In genomic region chr7:29956477-29956836, GRCh38 we compare ENCODE assay signal across 17 cellular contexts. TPM values are rescaled to one million over a fixed set of nuclear protein-coding genes. Genes with fewer than 3 reads are reported as not detected.
DNase-seq lines count a peak whose midpoint lies in the region; ATAC-seq and TF ChIP-seq lines count a peak whose summit lies in the region.
"Had no signal": no experiment of that assay in that cellular context is flagged by ENCODE, and none has a peak within 500 bp of the region (broad histone marks: within the 10 kb centered on the region; RNA-seq: fewer than 3 reads in every experiment).

No MANE protein-coding gene starts in this region.

- H3K4me1 Mint-ChIP-seq in T-helper 17 cell, result peaks cover 16% of the 10 kb centered on the region

- H3F3A ChIP-seq in MM.1S (ENCODE audit: insufficient read depth, low read length), result no peaks in the 10 kb centered on the region

- TF ChIP-seq EP300 in gastroesophageal sphincter (IDR thresholded peaks at IDR 0.05), result no peak

- no peak for TF ChIP-seq POLR2A in gastroesophageal sphincter (IDR thresholded peaks at IDR 0.05)

- H3K79me2 ChIP-seq in MM.1S (ENCODE audit: low read length), result no peaks in the 10 kb centered on the region

- no peak for TF ChIP-seq CTCF in MM.1S (IDR thresholded peaks at IDR 0.05; ENCODE audit: low read length)
- TF ChIP-seq CTCF in gastroesophageal sphincter (IDR thresholded peaks at IDR 0.05), result no peak

- no peak for DNase-seq in T-helper 17 cell
- no peak for DNase-seq in LoVo (ENCODE audit: low spot score)
- DNase-seq in SJCRH30, result no peak
- DNase-seq in MM.1S, result no peak
- DNase-seq: DMS79; NCI-H2107; sigmoid colon; stimulated activated CD4-positive, alpha-beta T cell treated with anti-CD3 and anti-CD28 coated beads, Interleukin-4, amount 100 ng/mL, for 4 hours had no signal

- peak; percentile 16 for ATAC-seq in GM18907 (IDR thresholded peaks at IDR 0.05; ENCODE audit: unreplicated experiment)
- ATAC-seq in HG02798 (IDR thresholded peaks at IDR 0.05; ENCODE audit: poor library complexity, unreplicated experiment), result peak; percentile 12
- no peak for ATAC-seq in T-helper 17 cell
- no peak for ATAC-seq in gastroesophageal sphincter

- 78 to 81% methylated on average over 3 to 4 of the region's 4 CpGs for WGBS in gastroesophageal sphincter (ENCODE audit: low coverage in 1 of 2), 2 donors

- peak overlapping the region; percentile 4 to 70 (median 47); a peak in 19 of 22 replicates for H3K4me2 ChIP-seq in BLaER1 treated with 17β-estradiol and CSF1 and Interleukin-3, amounts not matched to agents 10 nM and 100 nM
- H3K4me2 ChIP-seq in MM.1S (ENCODE audit: low read depth, low read length), result no peak overlapping the region

- H3K9me3 ChIP-seq in BLaER1 treated with 17β-estradiol and CSF1 and Interleukin-3, amounts not matched to agents 10 nM and 100 nM (replicated peaks in 1 of 11), result peaks cover 0 to 6% (median 3%) of the 10 kb centered on the region in 11 experiments; a peak in 15 of 22 replicates
- H3K9me3 ChIP-seq in T-helper 17 cell (ENCODE audit: control insufficient read depth, low read length, poor library complexity, severe bottlenecking), result no peaks in the 10 kb centered on the region
- H3K9me3 ChIP-seq in SJCRH30 (replicated peaks), result 0 out of 2 replicates have a peak, but pooled peaks cover 2% of the 10 kb centered on the region
- no peaks in the 10 kb centered on the region for H3K9me3 ChIP-seq in MM.1S (replicated peaks; ENCODE audit: insufficient read depth, low read length)
- no peaks in the 10 kb centered on the region for H3K9me3 ChIP-seq in gastroesophageal sphincter
- H3K9me3 ChIP-seq: ascending aorta, esophagus muscularis mucosa, sigmoid colon had no signal

- H3K4me3 ChIP-seq in BLaER1 treated with 17β-estradiol and CSF1 and Interleukin-3, amounts not matched to agents 10 nM and 100 nM, result no peak overlapping the region
- H3K4me3 ChIP-seq in SJCRH30, result no peak overlapping the region
- no peak overlapping the region for H3K4me3 ChIP-seq in MM.1S (ENCODE audit: low read length)
- H3K4me3 ChIP-seq in gastroesophageal sphincter, result no peak overlapping the region
- H3K4me3 ChIP-seq: ascending aorta, esophagus muscularis mucosa, sigmoid colon had no signal

- no peak overlapping the region for H3K27ac ChIP-seq in BLaER1 treated with 17β-estradiol and CSF1 and Interleukin-3, amounts not matched to agents 10 nM and 100 nM
- H3K27ac ChIP-seq in SJCRH30 (no peak overlapping the region), MM.1S (ENCODE audit: low read length) (no peak overlapping the region), gastroesophageal sphincter (no peak overlapping the region)
- H3K27ac ChIP-seq: ascending aorta, sigmoid colon had no signal

- H3K27ac Mint-ChIP-seq in T-helper 17 cell, result peak overlapping the region; percentile 6
- H3K27ac Mint-ChIP-seq: dendritic cell treated with granulocyte-macrophage colony-stimulating factor and Interleukin-4, amounts not matched to agents 40 ng/mL and 50 ng/mL, for 4 days; stimulated activated naive CD8-positive, alpha-beta T cell treated with anti-CD3 and anti-CD28 coated beads, Interleukin-15, Interleukin-2, amounts not matched to agents 100 ng/mL and 50 ng/mL, for 24 hours had no signal

- no peak overlapping the region for H2AFZ ChIP-seq in MM.1S (ENCODE audit: low read length)

- H3K27me3 Mint-ChIP-seq in T-helper 17 cell, result peaks cover 29% of the 10 kb centered on the region
- H3K27me3 Mint-ChIP-seq: dendritic cell treated with granulocyte-macrophage colony-stimulating factor and Interleukin-4, amounts not matched to agents 40 ng/mL and 50 ng/mL, for 4 days; stimulated activated naive CD8-positive, alpha-beta T cell treated with anti-CD3 and anti-CD28 coated beads, Interleukin-15, Interleukin-2, amounts not matched to agents 100 ng/mL and 50 ng/mL, for 24 hours had no signal

- no peaks in the 10 kb centered on the region for H3K36me3 Mint-ChIP-seq in T-helper 17 cell (ENCODE audit: low read depth)

- no peak overlapping the region for H3K9ac ChIP-seq in BLaER1 treated with 17β-estradiol and CSF1 and Interleukin-3, amounts not matched to agents 10 nM and 100 nM
- no peak overlapping the region for H3K9ac ChIP-seq in MM.1S (ENCODE audit: low read length)

- H3K4me1 ChIP-seq in BLaER1 treated with 17β-estradiol and CSF1 and Interleukin-3, amounts not matched to agents 10 nM and 100 nM, result peaks cover 7 to 12% (median 10%) of the 10 kb centered on the region in 10 experiments
- H3K4me1 ChIP-seq in SJCRH30 (no peaks in the 10 kb centered on the region), MM.1S (ENCODE audit: low read length) (no peaks in the 10 kb centered on the region), gastroesophageal sphincter (peaks cover 0 to 22% (median 0%) of the 10 kb centered on the region in 3 donors)
- H3K4me1 ChIP-seq: ascending aorta had no signal

- H3K27me3 ChIP-seq in BLaER1 treated with 17β-estradiol and CSF1 and Interleukin-3, amounts not matched to agents 10 nM and 100 nM, result no peaks in the 10 kb centered on the region
- H3K27me3 ChIP-seq in SJCRH30, result no peaks in the 10 kb centered on the region
- no peaks in the 10 kb centered on the region for H3K27me3 ChIP-seq in MM.1S (replicated peaks; ENCODE audit: insufficient read depth, low read length)
- no peaks in the 10 kb centered on the region for H3K27me3 ChIP-seq in gastroesophageal sphincter
- H3K27me3 ChIP-seq: ascending aorta, esophagus muscularis mucosa, sigmoid colon had no signal

- no peaks in the 10 kb centered on the region for H3K9me2 ChIP-seq in MM.1S (replicated peaks; ENCODE audit: insufficient read depth, low read length)

- no peaks in the 10 kb centered on the region for H3K36me3 ChIP-seq in BLaER1 treated with 17β-estradiol and CSF1 and Interleukin-3, amounts not matched to agents 10 nM and 100 nM
- peaks cover 73% of the 10 kb centered on the region for H3K36me3 ChIP-seq in SJCRH30
- H3K36me3 ChIP-seq in MM.1S (replicated peaks; ENCODE audit: insufficient read depth, low read length), result no peaks in the 10 kb centered on the region
- H3K36me3 ChIP-seq in gastroesophageal sphincter, result peaks cover 0 to 43% of the 10 kb centered on the region in 2 donors

- H3K4me3 Mint-ChIP-seq in T-helper 17 cell, result no peak overlapping the region
- H3K4me3 Mint-ChIP-seq: dendritic cell treated with granulocyte-macrophage colony-stimulating factor and Interleukin-4, amounts not matched to agents 40 ng/mL and 50 ng/mL, for 4 days; nephron; stimulated activated naive CD8-positive, alpha-beta T cell treated with anti-CD3 and anti-CD28 coated beads, Interleukin-15, Interleukin-2, amounts not matched to agents 100 ng/mL and 50 ng/mL, for 24 hours had no signal

- H4K20me1 ChIP-seq in BLaER1 treated with 17β-estradiol and CSF1 and Interleukin-3, amounts not matched to agents 10 nM and 100 nM, result no peaks in the 10 kb centered on the region
- no peaks in the 10 kb centered on the region for H4K20me1 ChIP-seq in MM.1S (ENCODE audit: insufficient read depth, low read length)

RNA-seq across cellular contexts. Expression of gene SCRN1, which starts 33.1 kb away (rescaled TPM):
- 1 to 10 TPM; 5.7 to 6.1 TPM for total RNA-seq in T-helper 17 cell
- total RNA-seq in SJCRH30 (2014; rRNA removed; shearing (Covaris generic)), result 162 and 171 TPM in 2 replicates
- total RNA-seq in gastroesophageal sphincter, result 100 to 1,000 TPM; 103 to 121 (median 112) TPM

Comparison
In these comparisons a context has a peak if more than half of its experiments do, and no peak if none do; other contexts are left out.
1. ATAC-seq: peak in GM18907 (single experiment) and HG02798 (single experiment); none in T-helper 17 cell (single experiment) and gastroesophageal sphincter (single experiment).
2. RNA of gene SCRN1, which starts 33.1 kb away (total RNA-seq): 162 to 171 TPM in SJCRH30 and 103 to 121 TPM in gastroesophageal sphincter; 5.7 to 6.1 TPM in T-helper 17 cell; every median in the first group is over 10 times any median in the second.